Comparison of ENCODE assay signal across 8 cellular contexts in genomic region chr18:48942554-48943261, GRCh38. TPM values are rescaled to one million over a fixed set of nuclear protein-coding genes. Genes with fewer than 3 reads are reported as not detected.
A peak's percentile ranks its signal among the peaks of the same experiment; 100 is the strongest.
DNase-seq lines count a peak whose midpoint lies in the region; ATAC-seq and TF ChIP-seq lines count a peak whose summit lies in the region.

No MANE protein-coding gene starts in this region.

- H3K9me3 Mint-ChIP-seq in GM23338 (no peaks in the 10 kb centered on the region), T-cell (no peaks in the 10 kb centered on the region)
- no peaks in the 10 kb centered on the region for H3K9me3 Mint-ChIP-seq in stimulated activated effector memory CD8-positive, alpha-beta T cell treated with anti-CD3 and anti-CD28 coated beads, Interleukin-12 subunit alpha, Interleukin-12 subunit beta, amount 100 ng/mL, for 72 hours

- no peak for ATAC-seq in GM23338
- ATAC-seq in T-cell (replicated peaks in 1 of 4), result no peak
- ATAC-seq in stimulated activated effector memory CD8-positive, alpha-beta T cell treated with anti-CD3 and anti-CD28 coated beads, Interleukin-12 subunit alpha, Interleukin-12 subunit beta, amount 100 ng/mL, for 72 hours, result no peak

- POLR2A ChIA-PET in T-cell (lab: Charles Lee), result interaction anchor here (0.6 to 3.0 kb wide), 4 partner anchors 8 to 983 kb away, joined by 3 to 22 read pairs (median 5); no protein-coding TSS in a partner anchor

- DNase-seq in GM23338 (ENCODE audit: low spot score), result no peak
- DNase-seq in T-cell, result no peak
- DNase-seq in right atrium auricular region (ENCODE audit: low spot score), result no peak
- DNase-seq in stimulated activated effector memory CD8-positive, alpha-beta T cell treated with anti-CD3 and anti-CD28 coated beads, Interleukin-12 subunit alpha, Interleukin-12 subunit beta, amount 100 ng/mL, for 72 hours (ENCODE audit: low spot score in 2 of 2), result no peak
- DNase-seq in occipital lobe (lab: John Stamatoyannopoulos, UW), result no peak
- DNase-seq in activated CD4-positive, alpha-beta T cell treated with anti-CD3 and anti-CD28 coated beads for 48 hours, result no peak
- no peak for DNase-seq in colonic mucosa
- DNase-seq in activated T-cell treated with anti-CD3 and anti-CD28 coated beads for 4 hours, result no peak

- CTCF ChIA-PET in T-cell (lab: Charles Lee), result no interaction called here

- peaks cover 100% of the 10 kb centered on the region for H3K79me2 ChIP-seq in GM23338 (replicated peaks; ENCODE audit: insufficient read depth)

- H3K9ac ChIP-seq in colonic mucosa (ENCODE audit: low read depth in 2 of 2, low read length in 2 of 2), result no peak overlapping the region

- H3K27ac Mint-ChIP-seq in GM23338 (no peak overlapping the region), T-cell (peak overlapping the region in 1 of 2 donors; percentile 27)
- H3K27ac Mint-ChIP-seq in stimulated activated effector memory CD8-positive, alpha-beta T cell treated with anti-CD3 and anti-CD28 coated beads, Interleukin-12 subunit alpha, Interleukin-12 subunit beta, amount 100 ng/mL, for 72 hours, result peak overlapping the region; percentile 43

- peaks cover 96% of the 10 kb centered on the region for H3K4me1 ChIP-seq in GM23338 (ENCODE audit: insufficient read depth)
- H3K4me1 ChIP-seq in right atrium auricular region, result peaks cover 0 to 100% of the 10 kb centered on the region in 2 donors
- peaks cover 49% of the 10 kb centered on the region for H3K4me1 ChIP-seq in colonic mucosa

- H3K9me3 ChIP-seq in right atrium auricular region (no peaks in the 10 kb centered on the region), colonic mucosa (no peaks in the 10 kb centered on the region)

- intact Hi-C loops in colonic mucosa (cut with DNase I), result no loop called here

- H3K4me2 ChIP-seq in GM23338, result peak overlapping the region; percentile 77

- H4K20me1 ChIP-seq in GM23338 (replicated peaks; ENCODE audit: insufficient read depth), result peaks cover 88% of the 10 kb centered on the region

- H3K4me3 ChIP-seq in GM23338 (no peak overlapping the region), right atrium auricular region (peak overlapping the region in 1 of 2 donors; percentile 7), colonic mucosa (no peak overlapping the region)

- peaks cover 24% of the 10 kb centered on the region; the same call in 1 of the 2 replicates for H3F3A ChIP-seq in GM23338 (replicated peaks; ENCODE audit: low read depth)

- H3K36me3 ChIP-seq in GM23338 (ENCODE audit: insufficient read depth), result peaks cover 4% of the 10 kb centered on the region; the same call in 1 of the 2 replicates
- peaks cover 21% of the 10 kb centered on the region for H3K36me3 ChIP-seq in right atrium auricular region
- no peaks in the 10 kb centered on the region for H3K36me3 ChIP-seq in colonic mucosa

- H3K4me3 Mint-ChIP-seq in GM23338 (no peak overlapping the region; the same call in 2 of the 3 replicates), T-cell (peak overlapping the region in 2 of 3 donors; percentile 25 to 87)
- H3K4me3 Mint-ChIP-seq in stimulated activated effector memory CD8-positive, alpha-beta T cell treated with anti-CD3 and anti-CD28 coated beads, Interleukin-12 subunit alpha, Interleukin-12 subunit beta, amount 100 ng/mL, for 72 hours, result peak overlapping the region; percentile 91

- H2AFZ ChIP-seq in GM23338, result no peak overlapping the region

- H3K27me3 Mint-ChIP-seq in GM23338 (ENCODE audit: insufficient read depth, low read depth, poor library complexity) (peaks cover 11% of the 10 kb centered on the region), T-cell (no peaks in the 10 kb centered on the region)

- no peaks in the 10 kb centered on the region for H3K27me3 ChIP-seq in GM23338 (ENCODE audit: insufficient read depth)
- H3K27me3 ChIP-seq in right atrium auricular region, result no peaks in the 10 kb centered on the region
- H3K27me3 ChIP-seq in colonic mucosa, result no peaks in the 10 kb centered on the region

- no peaks in the 10 kb centered on the region for H3K9me2 ChIP-seq in GM23338 (ENCODE audit: insufficient read depth)

- TF ChIP-seq CTCF in GM23338 (conservative IDR thresholded peaks at IDR 0.05; ENCODE audit: low read depth in 2 of 2), result no peak
- TF ChIP-seq CTCF in right atrium auricular region (IDR thresholded peaks at IDR 0.05), result no peak
- TF ChIP-seq CTCF in colonic mucosa (IDR thresholded peaks at IDR 0.05), result no peak

- H3K4me1 Mint-ChIP-seq in GM23338 (peaks cover 99% of the 10 kb centered on the region), T-cell (peaks cover 96 to 99% (median 98%) of the 10 kb centered on the region in 3 donors)
- H3K4me1 Mint-ChIP-seq in stimulated activated effector memory CD8-positive, alpha-beta T cell treated with anti-CD3 and anti-CD28 coated beads, Interleukin-12 subunit alpha, Interleukin-12 subunit beta, amount 100 ng/mL, for 72 hours, result peaks cover 98% of the 10 kb centered on the region

- H3K27ac ChIP-seq in GM23338 (ENCODE audit: low read depth), result peak overlapping the region; percentile 59; the same call in 1 of the 2 replicates
- H3K27ac ChIP-seq in right atrium auricular region, result peak overlapping the region; percentile 98 to 99
- H3K27ac ChIP-seq in colonic mucosa, result no peak overlapping the region

- H3K36me3 Mint-ChIP-seq in GM23338 (ENCODE audit: low read depth) (peaks cover 84% of the 10 kb centered on the region), T-cell (peaks cover 55% of the 10 kb centered on the region)
- H3K36me3 Mint-ChIP-seq in stimulated activated effector memory CD8-positive, alpha-beta T cell treated with anti-CD3 and anti-CD28 coated beads, Interleukin-12 subunit alpha, Interleukin-12 subunit beta, amount 100 ng/mL, for 72 hours, result peaks cover 100% of the 10 kb centered on the region

TF ChIP-seq in GM23338, 12 proteins besides CTCF, POLR2A, EP300 and RAD21:
- no peak for TF ChIP-seq ETS1 (IDR thresholded peaks at IDR 0.05)
- TF ChIP-seq ZNF114 (CRISPR knock-in tag; IDR thresholded peaks at IDR 0.05), result no peak
- no peak for TF ChIP-seq EZH2 (IDR thresholded peaks at IDR 0.05; ENCODE audit: low read depth, unreplicated experiment)
- no peak for TF ChIP-seq EZH2phosphoT487 (IDR thresholded peaks at IDR 0.05; ENCODE audit: unreplicated experiment)
- TF ChIP-seq STAT1 (IDR thresholded peaks at IDR 0.05; ENCODE audit: unreplicated experiment), result no peak
- no peak for TF ChIP-seq NANOG (IDR thresholded peaks at IDR 0.05; ENCODE audit: borderline replicate concordance)
TF ChIP-seq in GM23338: peak in this region for 0.

RNA-seq across cellular contexts. Expression of gene SMAD7, which starts 8.1 kb away (rescaled TPM):
- 28.8 and 29.8 TPM in 2 replicates for total RNA-seq in GM23338 (2014; rRNA removed; shearing (Covaris generic))
- polyA plus RNA-seq in GM23338 (2016; fragmentation: Nextera tagmentation; extraction: Ambion mirVana), result 11.8 and 12.0 TPM in 2 replicates
- total RNA-seq in T-cell (100 to 1,000 TPM in 1 of 5 donors, 10 to 100 TPM in 4; 28.5 to 138 (median 57.7) TPM), right atrium auricular region (10 to 100 TPM; 55.1 to 98.1 TPM), occipital lobe (18.7 TPM), colonic mucosa (10 to 100 TPM; 21.2 to 21.6 TPM)
